Comparison of ENCODE assay signal across 1 cellular context in genomic region chr18:63367241-63367953, GRCh38.
TF ChIP-seq lines count a peak whose summit lies in the region.

No MANE protein-coding gene starts in this region.

TF ChIP-seq in HepG2, 621 proteins besides CTCF, POLR2A, EP300 and RAD21 (continued from another document):
- TF ChIP-seq FOXK1 (CRISPR knock-in tag; IDR thresholded peaks at IDR 0.05; ENCODE audit: borderline replicate concordance, low read depth), result peak; percentile 4; the same call in 1 of the 2 replicates
- TF ChIP-seq YY1 (IDR thresholded peaks at IDR 0.05; ENCODE audit: insufficient read depth, insufficient replicate concordance, low read depth, low read length), result peak; percentile 90
- TF ChIP-seq ZGPAT (CRISPR knock-in tag; IDR thresholded peaks at IDR 0.05), result peak; percentile 92
- TF ChIP-seq ZNF275 (CRISPR knock-in tag; IDR thresholded peaks at IDR 0.05; ENCODE audit: borderline replicate concordance), result peak; percentile 79; the same call in 1 of the 2 replicates
- no peak for TF ChIP-seq TRIM24 (CRISPR knock-in tag; IDR thresholded peaks at IDR 0.05)
- TF ChIP-seq ARID2 (CRISPR knock-in tag; IDR thresholded peaks at IDR 0.05; ENCODE audit: borderline replicate concordance), result 0 out of 2 replicates have a peak, but pooled peaks have one; percentile 84
- no peak for TF ChIP-seq ZBTB44 (CRISPR knock-in tag; IDR thresholded peaks at IDR 0.05)
- TF ChIP-seq SRSF1 (optimal IDR thresholded peaks at IDR 0.05; ENCODE audit: low read depth, low read length), result peak; percentile 60
- 0 out of 2 replicates have a peak, but pooled peaks have one; percentile 46 for TF ChIP-seq ZNF136 (CRISPR knock-in tag; IDR thresholded peaks at IDR 0.05; ENCODE audit: low read depth)
- TF ChIP-seq ZNF724P (CRISPR knock-in tag; IDR thresholded peaks at IDR 0.05; ENCODE audit: borderline replicate concordance), result no peak; the same call in 1 of the 2 replicates
- peak; percentile 73 for TF ChIP-seq HNF1B (CRISPR knock-in tag; IDR thresholded peaks at IDR 0.05)
- peak; percentile 75; the same call in 1 of the 2 replicates for TF ChIP-seq CAMTA2 (CRISPR knock-in tag; IDR thresholded peaks at IDR 0.05; ENCODE audit: borderline replicate concordance)
- no peak; the same call in 1 of the 2 replicates for TF ChIP-seq RFXANK (CRISPR knock-in tag; IDR thresholded peaks at IDR 0.05)
- peak; percentile 85 for TF ChIP-seq THAP9 (CRISPR knock-in tag; IDR thresholded peaks at IDR 0.05; ENCODE audit: borderline replicate concordance)
- TF ChIP-seq ZNF589 (CRISPR knock-in tag; conservative IDR thresholded peaks at IDR 0.05), result 0 out of 2 replicates have a peak, but pooled peaks have one; percentile 35
- TF ChIP-seq IRF2 (CRISPR knock-in tag; IDR thresholded peaks at IDR 0.05), result peak; percentile 97; the same call in 1 of the 2 replicates
- TF ChIP-seq MATR3 (CRISPR knock-in tag; IDR thresholded peaks at IDR 0.05), result no peak
- TF ChIP-seq TMF1 (CRISPR knock-in tag; IDR thresholded peaks at IDR 0.05; ENCODE audit: low read depth), result peak; percentile 86; the same call in 1 of the 2 replicates
- peak; percentile 75 for TF ChIP-seq PAXIP1 (CRISPR knock-in tag; conservative IDR thresholded peaks at IDR 0.05)
- no peak for TF ChIP-seq ZNF704 (CRISPR knock-in tag; IDR thresholded peaks at IDR 0.05; ENCODE audit: borderline replicate concordance)
- TF ChIP-seq FIP1L1 (IDR thresholded peaks at IDR 0.05; ENCODE audit: borderline replicate concordance, insufficient read depth, low read depth, low read length), result peak; percentile 97
- peak; percentile 99 for TF ChIP-seq PHF8 (CRISPR knock-in tag; IDR thresholded peaks at IDR 0.05)
- peak; percentile 72 for TF ChIP-seq ELF1 (CRISPR knock-in tag; IDR thresholded peaks at IDR 0.05)
- peak; percentile 51; the same call in 1 of the 2 replicates for TF ChIP-seq ZNF564 (CRISPR knock-in tag; IDR thresholded peaks at IDR 0.05)
- TF ChIP-seq ZNF558 (CRISPR knock-in tag; IDR thresholded peaks at IDR 0.05; ENCODE audit: borderline replicate concordance), result no peak
- TF ChIP-seq TP53 (CRISPR knock-in tag; conservative IDR thresholded peaks at IDR 0.05), result peak; percentile 87; the same call in 1 of the 2 replicates
- 0 out of 2 replicates have a peak, but pooled peaks have one; percentile 35 for TF ChIP-seq GLI4 (CRISPR knock-in tag; IDR thresholded peaks at IDR 0.05; ENCODE audit: borderline replicate concordance)
- 0 out of 2 replicates have a peak, but pooled peaks have one; percentile 52 for TF ChIP-seq TFDP1 (CRISPR knock-in tag; IDR thresholded peaks at IDR 0.05; ENCODE audit: borderline replicate concordance)
- peak; percentile 75 for TF ChIP-seq GATAD2A (CRISPR knock-in tag; IDR thresholded peaks at IDR 0.05)
- peak; percentile 50; the same call in 1 of the 2 replicates for TF ChIP-seq ZNF614 (CRISPR knock-in tag; IDR thresholded peaks at IDR 0.05; ENCODE audit: borderline replicate concordance)
- peak; percentile 25; the same call in 1 of the 2 replicates for TF ChIP-seq SPEN (CRISPR knock-in tag; IDR thresholded peaks at IDR 0.05; ENCODE audit: low read depth)
- TF ChIP-seq KAT2B (IDR thresholded peaks at IDR 0.05; ENCODE audit: borderline replicate concordance, low read depth, low read length), result no peak
- TF ChIP-seq HDAC1 (CRISPR knock-in tag; IDR thresholded peaks at IDR 0.05), result 0 out of 2 replicates have a peak, but pooled peaks have one; percentile 29
- TF ChIP-seq ETS1 (CRISPR knock-in tag; IDR thresholded peaks at IDR 0.05), result no peak
TF ChIP-seq in HepG2: peak in this region for 306.
